Comparison of ENCODE assay signal across 17 cellular contexts in the genomic region with DNA sequence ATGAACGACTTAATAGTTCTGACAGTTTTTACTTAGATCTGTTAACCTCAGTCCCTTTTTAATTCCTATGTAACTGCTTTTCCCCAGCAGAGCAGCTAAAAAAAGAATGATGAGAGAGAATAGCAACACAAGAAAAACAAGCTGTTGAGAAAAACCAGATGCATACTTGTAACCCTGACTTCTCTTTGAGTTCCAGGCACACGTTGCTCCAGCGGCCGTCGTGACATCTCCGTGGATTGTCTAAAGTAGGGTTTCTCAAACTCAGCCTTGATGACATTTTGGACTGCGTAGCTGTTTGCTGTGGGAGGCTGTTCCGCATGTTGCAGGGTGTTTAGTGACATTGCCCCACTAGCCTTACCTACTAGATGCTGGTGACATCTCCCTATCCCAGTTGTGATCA.
"Had no signal": no experiment of that assay in that cellular context is flagged by ENCODE, and none has a peak within 500 bp of the region (broad histone marks: within the 10 kb centered on the region; RNA-seq: fewer than 3 reads in every experiment).

No MANE protein-coding gene starts in this region.

- H3K27ac ChIP-seq: body of pancreas, colonic mucosa, psoas muscle, spleen had no signal

- H3K27me3 Mint-ChIP-seq: activated CD4-positive, alpha-beta memory T cell treated with anti-CD3 and anti-CD28 coated beads, Interleukin-2, amount 10 ng/mL, durations not matched to agents 7 days and 5 days; activated CD8-positive, alpha-beta memory T cell treated with anti-CD3 and anti-CD28 coated beads, Interleukin-2, amount 10 ng/mL, durations not matched to agents 7 days and 5 days; activated naive CD8-positive, alpha-beta T cell treated with anti-CD3 and anti-CD28 coated beads, Interleukin-2, amount 10 ng/mL, durations not matched to agents 7 days and 5 days; central memory CD8-positive, alpha-beta T cell; stimulated activated naive B cell treated with anti-CD40 and anti-IgM and Interleukin-4, amounts not matched to agents 10 μg/mL and 1 μg/mL and 100 μg/mL, for 72 hours had no signal

- H3K4me1 ChIP-seq: body of pancreas, colonic mucosa, psoas muscle, spleen had no signal

- H3K36me3 Mint-ChIP-seq: activated CD8-positive, alpha-beta memory T cell treated with anti-CD3 and anti-CD28 coated beads, Interleukin-2, amount 10 ng/mL, durations not matched to agents 7 days and 5 days; activated naive CD8-positive, alpha-beta T cell treated with anti-CD3 and anti-CD28 coated beads, Interleukin-2, amount 10 ng/mL, durations not matched to agents 7 days and 5 days had no signal

- ATAC-seq: activated CD8-positive, alpha-beta memory T cell treated with anti-CD3 and anti-CD28 coated beads, Interleukin-2, amount 10 ng/mL, durations not matched to agents 7 days and 5 days; body of pancreas; left colon; psoas muscle; stimulated activated naive B cell treated with anti-CD40 and anti-IgM and Interleukin-4, amounts not matched to agents 10 μg/mL and 1 μg/mL and 100 μg/mL, for 72 hours had no signal

- H3K9me3 ChIP-seq: body of pancreas, colonic mucosa, psoas muscle, sigmoid colon, spleen had no signal

- H3K4me3 Mint-ChIP-seq: activated CD4-positive, alpha-beta memory T cell treated with anti-CD3 and anti-CD28 coated beads, Interleukin-2, amount 10 ng/mL, durations not matched to agents 7 days and 5 days; activated CD8-positive, alpha-beta memory T cell treated with anti-CD3 and anti-CD28 coated beads, Interleukin-2, amount 10 ng/mL, durations not matched to agents 7 days and 5 days; activated naive CD8-positive, alpha-beta T cell treated with anti-CD3 and anti-CD28 coated beads, Interleukin-2, amount 10 ng/mL, durations not matched to agents 7 days and 5 days; central memory CD8-positive, alpha-beta T cell; neural crest cell; stimulated activated naive B cell treated with anti-CD40 and anti-IgM and Interleukin-4, amounts not matched to agents 10 μg/mL and 1 μg/mL and 100 μg/mL, for 72 hours had no signal

- H3K4me3 ChIP-seq: body of pancreas, colonic mucosa, lung, psoas muscle, sigmoid colon, spleen had no signal

- H3K27me3 ChIP-seq: body of pancreas, colonic mucosa, sigmoid colon, spleen had no signal

- H3K36me3 ChIP-seq: colonic mucosa, sigmoid colon had no signal

- H3K4me1 Mint-ChIP-seq: activated CD4-positive, alpha-beta memory T cell treated with anti-CD3 and anti-CD28 coated beads, Interleukin-2, amount 10 ng/mL, durations not matched to agents 7 days and 5 days; central memory CD8-positive, alpha-beta T cell; neural crest cell had no signal

- H3K9me3 Mint-ChIP-seq: activated CD4-positive, alpha-beta memory T cell treated with anti-CD3 and anti-CD28 coated beads, Interleukin-2, amount 10 ng/mL, durations not matched to agents 7 days and 5 days; activated naive CD8-positive, alpha-beta T cell treated with anti-CD3 and anti-CD28 coated beads, Interleukin-2, amount 10 ng/mL, durations not matched to agents 7 days and 5 days; central memory CD8-positive, alpha-beta T cell; neural crest cell; stimulated activated naive B cell treated with anti-CD40 and anti-IgM and Interleukin-4, amounts not matched to agents 10 μg/mL and 1 μg/mL and 100 μg/mL, for 72 hours had no signal

- H3K27ac Mint-ChIP-seq: activated CD4-positive, alpha-beta memory T cell treated with anti-CD3 and anti-CD28 coated beads, Interleukin-2, amount 10 ng/mL, durations not matched to agents 7 days and 5 days; activated CD8-positive, alpha-beta memory T cell treated with anti-CD3 and anti-CD28 coated beads, Interleukin-2, amount 10 ng/mL, durations not matched to agents 7 days and 5 days; activated naive CD8-positive, alpha-beta T cell treated with anti-CD3 and anti-CD28 coated beads, Interleukin-2, amount 10 ng/mL, durations not matched to agents 7 days and 5 days had no signal

- DNase-seq: activated CD4-positive, alpha-beta memory T cell treated with anti-CD3 and anti-CD28 coated beads, Interleukin-2, amount 10 ng/mL, durations not matched to agents 7 days and 5 days; activated CD4-positive, alpha-beta T cell treated with anti-CD3 and anti-CD28 coated beads for 48 hours; activated CD4-positive, CD25-positive, alpha-beta regulatory T cell; activated CD8-positive, alpha-beta memory T cell treated with anti-CD3 and anti-CD28 coated beads, Interleukin-2, amount 10 ng/mL, durations not matched to agents 7 days and 5 days; activated naive CD8-positive, alpha-beta T cell treated with anti-CD3 and anti-CD28 coated beads, Interleukin-2, amount 10 ng/mL, durations not matched to agents 7 days and 5 days; body of pancreas; colonic mucosa; erythroblast; hippocampal formation; left colon; psoas muscle; sigmoid colon; spleen; stimulated activated naive B cell treated with anti-CD40 and anti-IgM and Interleukin-4, amounts not matched to agents 10 μg/mL and 1 μg/mL and 100 μg/mL, for 72 hours had no signal
